ENCODE assay signal across 8 cellular contexts in genomic region chr14:53954551-53955233, GRCh38. TPM values are rescaled to one million over a fixed set of nuclear protein-coding genes. Genes with fewer than 3 reads are reported as not detected.
DNase-seq lines count a peak whose midpoint lies in the region; ATAC-seq and TF ChIP-seq lines count a peak whose summit lies in the region.

No MANE protein-coding gene starts in this region.

- WGBS in mammary epithelial cell (ENCODE audit: low coverage, missing lambda C conversion rate) = 3% methylated on average over 38 of the region's 54 CpGs

- H3K4me1 Mint-ChIP-seq in type B pancreatic cell (ENCODE audit: unreplicated experiment) = peaks cover 31% of the 10 kb centered on the region

- peak; percentile 2 for DNase-seq in CD1c-positive myeloid dendritic cell (ENCODE audit: extremely low spot score)
- peak; percentile 19 for DNase-seq in mammary epithelial cell
- DNase-seq in lung microvascular endothelial cell (ENCODE audit: low read depth in 2 of 2) = peak; percentile 36 to 64
- no peak for DNase-seq in type B pancreatic cell (ENCODE audit: extremely low spot score, unreplicated experiment)
- no peak for DNase-seq in NCI-H82 treated with DMSO at 0.1 percent for 48 hours (lab: John Stamatoyannopoulos, UW; ENCODE audit: unreplicated experiment)
- no peak for DNase-seq in NCI-H2196 treated with DMSO at 0.1 percent for 48 hours (lab: John Stamatoyannopoulos, UW; ENCODE audit: unreplicated experiment)

- BruUV-seq in mammary epithelial cell (replicated peaks; lab: Mats Ljungman, UMichigan) = no TSS peak

- peak overlapping the region; percentile 94 for H3K4me2 ChIP-seq in mammary epithelial cell (ENCODE audit: insufficient read depth, low read depth, low read length)

- peaks cover 17% of the 10 kb centered on the region for H3K36me3 Mint-ChIP-seq in type B pancreatic cell

- peak overlapping the region; percentile 85 for H2AFZ ChIP-seq in mammary epithelial cell (ENCODE audit: low read depth, low read length)

- no peaks in the 10 kb centered on the region for H4K20me1 ChIP-seq in mammary epithelial cell (ENCODE audit: insufficient read depth, low read length)

- H3K4me1 ChIP-seq in HUES48 (ENCODE audit: control insufficient read depth, insufficient read depth, low read length) = peaks cover 24% of the 10 kb centered on the region
- peaks cover 17% of the 10 kb centered on the region for H3K4me1 ChIP-seq in mammary epithelial cell (ENCODE audit: insufficient read depth, low read length)

- H3K9me3 ChIP-seq in HUES48 (ENCODE audit: control insufficient read depth, insufficient read depth, low read length) = no peaks in the 10 kb centered on the region
- H3K9me3 ChIP-seq in mammary epithelial cell (replicated peaks; ENCODE audit: insufficient read depth, low read length) = no peaks in the 10 kb centered on the region

- H3K27me3 Mint-ChIP-seq in type B pancreatic cell = peaks cover 82% of the 10 kb centered on the region

- H3K9ac ChIP-seq in HUES48 (ENCODE audit: low read depth, low read length) = peak overlapping the region; percentile 24; the same call in 1 of the 2 replicates
- H3K9ac ChIP-seq in mammary epithelial cell (ENCODE audit: insufficient read depth, low read length) = peak overlapping the region; percentile 69

- H3K4me3 ChIP-seq in HUES48 (ENCODE audit: low read depth, low read length) = peak overlapping the region; percentile 88
- peak overlapping the region; percentile 48 to 67 (median 59) for H3K4me3 ChIP-seq in mammary epithelial cell (replicated peaks in 1 of 3; ENCODE audit: insufficient read depth in 1 of 3, low read depth in 2 of 3, low read length in 3 of 3)

- H3K27ac ChIP-seq in HUES48 (ENCODE audit: low read depth, low read length) = no peak overlapping the region
- peak overlapping the region; percentile 56 for H3K27ac ChIP-seq in mammary epithelial cell (ENCODE audit: insufficient read depth, low read depth, low read length)

- CTCF ChIA-PET in mammary epithelial cell (lab: Charles Lee; ENCODE audit: low non-redundant PET) = no interaction called here

- in situ Hi-C loops in mammary epithelial cell (cut with MboI; ENCODE audit: low sequenced_read_pairs in 2 of 2) = no loop called here

- peaks cover 45% of the 10 kb centered on the region for H3K79me2 ChIP-seq in mammary epithelial cell (ENCODE audit: insufficient read depth, low read length)

- peaks cover 78% of the 10 kb centered on the region for H3K27me3 ChIP-seq in HUES48 (ENCODE audit: control insufficient read depth, insufficient read depth, low read length)
- H3K27me3 ChIP-seq in mammary epithelial cell (ENCODE audit: insufficient read depth, low read length) = no peaks in the 10 kb centered on the region

- ATAC-seq in HG02884 (IDR thresholded peaks at IDR 0.05; ENCODE audit: unreplicated experiment) = no peak

- peak overlapping the region; percentile 81 for H3K27ac Mint-ChIP-seq in type B pancreatic cell

- H3K36me3 ChIP-seq in HUES48 (ENCODE audit: control insufficient read depth, insufficient read depth, low read length) (peaks cover 19% of the 10 kb centered on the region), mammary epithelial cell (ENCODE audit: insufficient read depth, low read length) (peaks cover 3% of the 10 kb centered on the region)

- H3K4me3 Mint-ChIP-seq in type B pancreatic cell = peak overlapping the region; percentile 96

- dilution Hi-C loops in mammary epithelial cell (cut with HindIII; ENCODE audit: low sequenced_read_pairs) = no loop called here

- intact Hi-C loops in mammary epithelial cell (cut with micrococcal nuclease) = loop anchor here (5.0 to 10.0 kb wide), 4 partner anchors 220 to 417 kb away; no protein-coding TSS in a partner anchor

- H3K9me3 Mint-ChIP-seq in type B pancreatic cell = no peaks in the 10 kb centered on the region

- TF ChIP-seq CTCF in mammary epithelial cell (conservative IDR thresholded peaks at IDR 0.05 in 1 of 2, IDR thresholded peaks at IDR 0.05 in 1 of 2; ENCODE audit: extremely low read depth in 1 of 2, insufficient read depth in 1 of 2, low read depth in 1 of 2, low read length in 2 of 2) (peak in 1 of 2 donors; percentile 16), type B pancreatic cell (conservative IDR thresholded peaks at IDR 0.05) (no peak)

RNA-seq across cellular contexts. Expression of gene BMP4, which starts 1.9 kb away (rescaled TPM):
- total RNA-seq in mammary epithelial cell (1 to 10 TPM; 1.2 to 1.9 TPM), lung microvascular endothelial cell (25.1 and 48.2 TPM in 2 replicates), type B pancreatic cell (ENCODE audit: low replicate concordance) (12.4 and 36.4 TPM in 2 replicates)
- polyA plus RNA-seq in mammary epithelial cell = 7.5 TPM
- polyA minus RNA-seq in mammary epithelial cell = 4.6 TPM

Comparison
In these comparisons a context has a peak if more than half of its experiments do, and no peak if none do; other contexts are left out.
1. DNase-seq: peak in CD1c-positive myeloid dendritic cell (single experiment), mammary epithelial cell (single experiment) and lung microvascular endothelial cell (2 of 2); none in type B pancreatic cell (single experiment), NCI-H82 treated with DMSO at 0.1 percent for 48 hours (single experiment) and NCI-H2196 treated with DMSO at 0.1 percent for 48 hours (single experiment).